Comparison of ENCODE assay signal across 1 cellular context in genomic region chr1:91400133-91400725, GRCh38.
TF ChIP-seq lines count a peak whose summit lies in the region.

No MANE protein-coding gene starts in this region.

TF ChIP-seq in GM12878, 131 proteins besides CTCF, POLR2A, EP300 and RAD21:
- no peak for TF ChIP-seq POLR2AphosphoS2 (IDR thresholded peaks at IDR 0.05; ENCODE audit: low read depth, low read length)
- peak; percentile 72 for TF ChIP-seq ATF7 (IDR thresholded peaks at IDR 0.05; ENCODE audit: low read depth)
TF ChIP-seq in GM12878: peak in this region for 1.
